In the genomic region with DNA sequence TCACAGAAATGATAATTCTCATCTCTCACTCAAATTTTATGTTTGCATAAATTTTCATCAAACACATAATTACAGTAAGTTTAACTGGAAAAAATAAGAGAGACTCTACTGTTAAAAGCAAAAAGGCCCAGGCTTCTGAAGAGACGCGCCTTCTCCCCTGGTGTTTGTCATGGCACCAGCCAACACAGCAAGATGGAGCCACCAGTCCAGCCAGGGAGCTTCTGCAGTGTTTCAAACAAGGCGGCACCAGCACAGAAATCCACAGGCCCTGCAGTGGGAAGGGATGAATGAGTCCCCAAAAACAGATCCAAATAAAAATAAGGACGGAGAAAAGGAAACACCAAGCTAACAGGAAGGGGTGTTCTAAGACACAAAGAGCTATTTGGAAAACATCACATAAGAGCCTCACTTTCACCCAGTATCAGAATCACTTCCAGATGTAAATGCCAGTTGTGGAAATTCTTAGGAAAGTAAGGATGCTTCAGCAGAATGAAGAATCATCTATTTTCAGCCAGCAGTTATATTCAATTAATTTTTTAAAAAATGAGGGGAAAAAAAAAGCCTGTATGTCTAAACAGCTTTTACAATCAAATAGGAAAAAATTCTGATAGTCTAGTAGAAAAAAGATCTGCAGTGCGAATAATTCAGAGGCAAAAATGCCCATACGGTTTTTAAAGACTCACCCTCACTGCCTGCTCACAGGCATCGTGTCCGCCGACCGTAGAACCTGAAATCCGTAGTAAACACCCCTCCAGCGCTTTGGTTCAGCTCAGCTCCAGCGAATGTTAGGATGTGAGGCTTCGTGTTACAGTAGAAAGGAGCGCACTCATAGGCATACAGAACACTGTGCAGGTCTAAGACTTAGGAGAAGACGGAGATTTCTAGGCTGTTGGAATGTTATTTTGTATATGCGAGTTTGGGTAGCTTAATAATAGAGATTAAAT, we compare ENCODE assay signal across 18 cellular contexts. TPM values are rescaled to one million over a fixed set of nuclear protein-coding genes. Genes with fewer than 3 reads are reported as not detected.
DNase-seq lines count a peak whose midpoint lies in the region; ATAC-seq and TF ChIP-seq lines count a peak whose summit lies in the region.
"Had no signal": no experiment of that assay in that cellular context is flagged by ENCODE, and none has a peak within 500 bp of the region (broad histone marks: within the 10 kb centered on the region; RNA-seq: fewer than 3 reads in every experiment).

No MANE protein-coding gene starts in this region.

- intact Hi-C loops in dorsolateral prefrontal cortex (cut with DNase I), result loop anchor here in 1 of 2 donors (1.0 kb wide), 1 partner anchor 94 kb away; no protein-coding TSS in a partner anchor

- no peak overlapping the region for H3K4me2 ChIP-seq in SK-N-SH

- peaks cover 45 to 70% of the 10 kb centered on the region in 2 experiments for H3K36me3 ChIP-seq in SK-N-SH (replicated peaks in 1 of 2; ENCODE audit: control insufficient read depth in 1 of 2, insufficient read depth in 2 of 2, low read length in 1 of 2)

- peaks cover 17% of the 10 kb centered on the region for H3F3A ChIP-seq in SK-N-SH (replicated peaks; ENCODE audit: insufficient read depth)

- in situ Hi-C loops in KBM-7 (cut with MboI; ENCODE audit: low pct_unique_long_range_greater_than_20kb, low sequenced_read_pairs), result no loop called here

- H3K27ac Mint-ChIP-seq in osteocyte (ENCODE audit: unreplicated experiment), result peak overlapping the region; percentile 20
- H3K27ac Mint-ChIP-seq: activated CD4-positive, alpha-beta memory T cell treated with anti-CD3 and anti-CD28 coated beads for 36 hours had no signal

- POLR2A ChIA-PET in SK-N-SH (lab: Yijun Ruan, JAX), result no interaction called here
- POLR2A ChIA-PET in RWPE1 (lab: Yijun Ruan, JAX; ENCODE audit: low non-redundant PET), result no interaction called here

- peaks cover 9% of the 10 kb centered on the region; the same call in 1 of the 2 replicates for H3K79me2 ChIP-seq in SK-N-SH (ENCODE audit: insufficient read depth)

- 95% methylated on average over 17 of the region's 17 CpGs for WGBS in SK-N-SH (ENCODE audit: low lambda C conversion rate)

- no peaks in the 10 kb centered on the region for H4K20me1 ChIP-seq in SK-N-SH (ENCODE audit: insufficient read depth)

- H3K4me1 Mint-ChIP-seq in osteocyte (ENCODE audit: unreplicated experiment), result peaks cover 16% of the 10 kb centered on the region

- H3K27ac ChIP-seq in SK-N-SH (ENCODE audit: low read depth in 2 of 2, low read length in 1 of 2) (peak overlapping the region in 1 of 2 experiments; percentile 33; a peak in 1 of 4 replicates), RWPE1 (peak overlapping the region; percentile 84), dorsolateral prefrontal cortex (peak overlapping the region in 55 of 59 donors; percentile 1 to 97 (median 89))
- H3K27ac ChIP-seq: C4-2B, left ventricle myocardium inferior, VCaP had no signal

- no peaks in the 10 kb centered on the region for H3K9me3 ChIP-seq in SK-N-SH
- H3K9me3 ChIP-seq: left ventricle myocardium inferior, upper lobe of left lung had no signal

- 0 out of 4 replicates have a peak, but pooled peaks cover 0 to 7% of the 10 kb centered on the region in 2 experiments for H3K4me1 ChIP-seq in SK-N-SH (ENCODE audit: control insufficient read depth in 1 of 2, insufficient read depth in 2 of 2, low read depth in 1 of 2, low read length in 1 of 2)
- H3K4me1 ChIP-seq: upper lobe of left lung had no signal

- CTCF ChIA-PET in SK-N-SH (lab: Yijun Ruan, JAX) (interaction anchor here (0.6 to 1.0 kb wide), 2 partner anchors 10 to 19 kb away, joined by 3 to 5 read pairs; no protein-coding TSS in a partner anchor), RWPE1 (lab: Yijun Ruan, JAX) (interaction anchor here (0.6 kb wide), 1 partner anchor 918 kb away, joined by 4 read pairs; no protein-coding TSS in a partner anchor)

- no peak overlapping the region for H2AFZ ChIP-seq in SK-N-SH (ENCODE audit: low read depth)

- H3K9ac ChIP-seq in SK-N-SH, result no peak overlapping the region

- peaks cover 41% of the 10 kb centered on the region for H3K36me3 Mint-ChIP-seq in osteocyte (ENCODE audit: unreplicated experiment)

- no peak overlapping the region for H3K4me3 Mint-ChIP-seq in osteocyte (ENCODE audit: unreplicated experiment)
- H3K4me3 Mint-ChIP-seq: activated CD4-positive, alpha-beta memory T cell treated with anti-CD3 and anti-CD28 coated beads for 36 hours had no signal

- no peak for DNase-seq in SK-N-SH
- DNase-seq in RWPE1 (ENCODE audit: low spot score), result no peak
- peak in 1 of 10 donors; percentile 49 for DNase-seq in dorsolateral prefrontal cortex
- peak; percentile 57 for DNase-seq in osteocyte (ENCODE audit: extremely low spot score, unreplicated experiment)
- no peak for DNase-seq in A172 (ENCODE audit: low spot score)
- no peak for DNase-seq in KBM-7
- DNase-seq: activated CD4-positive, alpha-beta memory T cell treated with anti-CD3 and anti-CD28 coated beads for 36 hours; DMS79 treated with DMSO at 0.1 percent for 48 hours; effector memory CD4-positive, alpha-beta T cell; foreskin melanocyte; KG1; left ventricle myocardium inferior; NCI-H1092 had no signal

- no peaks in the 10 kb centered on the region for H3K27me3 Mint-ChIP-seq in osteocyte (ENCODE audit: unreplicated experiment)
- H3K27me3 Mint-ChIP-seq: activated CD4-positive, alpha-beta memory T cell treated with anti-CD3 and anti-CD28 coated beads for 36 hours had no signal

- no peak for TF ChIP-seq CTCF in SK-N-SH (IDR thresholded peaks at IDR 0.05)
- TF ChIP-seq CTCF in RWPE1 (conservative IDR thresholded peaks at IDR 0.05; ENCODE audit: low read depth), result no peak
- TF ChIP-seq CTCF in dorsolateral prefrontal cortex (IDR thresholded peaks at IDR 0.05 in 54 of 56, conservative IDR thresholded peaks at IDR 0.05 in 2 of 56; ENCODE audit: low read depth in 1 of 56, partially characterized antibody in 56 of 56), result peak in 35 of 56 donors; percentile 14 to 57 (median 29)
- no peak for TF ChIP-seq CTCF in osteocyte (IDR thresholded peaks at IDR 0.05)

- H3K27me3 ChIP-seq in SK-N-SH (ENCODE audit: insufficient read depth), result no peaks in the 10 kb centered on the region
- H3K27me3 ChIP-seq in dorsolateral prefrontal cortex, result no peaks in the 10 kb centered on the region
- H3K27me3 ChIP-seq: upper lobe of left lung had no signal

- no peak for TF ChIP-seq RAD21 in SK-N-SH (IDR thresholded peaks at IDR 0.05; ENCODE audit: low read length)

- H3K9me3 Mint-ChIP-seq in osteocyte (ENCODE audit: unreplicated experiment), result no peaks in the 10 kb centered on the region
- H3K9me3 Mint-ChIP-seq: activated CD4-positive, alpha-beta memory T cell treated with anti-CD3 and anti-CD28 coated beads for 36 hours had no signal

- TF ChIP-seq EP300 in SK-N-SH (IDR thresholded peaks at IDR 0.05; ENCODE audit: borderline replicate concordance in 1 of 2, low read depth in 1 of 2, low read length in 1 of 2), result no peak

- ATAC-seq in SK-N-SH treated with all-trans-retinoic acid at 6 μM for 48 hours (peak; percentile 37; the same call in 2 of the 3 replicates), GM18517 (IDR thresholded peaks at IDR 0.05; ENCODE audit: unreplicated experiment) (no peak)

- no peaks in the 10 kb centered on the region for H3K9me2 ChIP-seq in SK-N-SH

- H3K4me3 ChIP-seq in SK-N-SH (ENCODE audit: low read depth in 2 of 2, low read length in 1 of 2), result no peak overlapping the region
- H3K4me3 ChIP-seq in dorsolateral prefrontal cortex, result no peak overlapping the region
- H3K4me3 ChIP-seq: left ventricle myocardium inferior, upper lobe of left lung had no signal

TF ChIP-seq in SK-N-SH treated with all-trans-retinoic acid at 6 μM for 48 hours, 23 proteins besides CTCF, POLR2A, EP300 and RAD21 (continues in another document):
- TF ChIP-seq, protein P1, sequence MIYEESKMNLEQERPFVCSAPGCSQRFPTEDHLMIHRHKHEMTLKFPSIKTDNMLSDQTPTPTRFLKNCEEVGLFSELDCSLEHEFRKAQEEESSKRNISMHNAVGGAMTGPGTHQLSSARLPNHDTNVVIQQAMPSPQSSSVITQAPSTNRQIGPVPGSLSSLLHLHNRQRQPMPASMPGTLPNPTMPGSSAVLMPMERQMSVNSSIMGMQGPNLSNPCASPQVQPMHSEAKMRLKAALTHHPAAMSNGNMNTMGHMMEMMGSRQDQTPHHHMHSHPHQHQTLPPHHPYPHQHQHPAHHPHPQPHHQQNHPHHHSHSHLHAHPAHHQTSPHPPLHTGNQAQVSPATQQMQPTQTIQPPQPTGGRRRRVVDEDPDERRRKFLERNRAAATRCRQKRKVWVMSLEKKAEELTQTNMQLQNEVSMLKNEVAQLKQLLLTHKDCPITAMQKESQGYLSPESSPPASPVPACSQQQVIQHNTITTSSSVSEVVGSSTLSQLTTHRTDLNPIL (CRISPR knock-in tag; IDR thresholded peaks at IDR 0.05; ENCODE audit: low read depth), result no peak
- TF ChIP-seq ZC3H10 (CRISPR knock-in tag; IDR thresholded peaks at IDR 0.05) (no peak), ZNF70 (CRISPR knock-in tag; IDR thresholded peaks at IDR 0.05) (no peak), ISL1 (CRISPR knock-in tag; IDR thresholded peaks at IDR 0.05) (no peak), RARB (CRISPR knock-in tag; IDR thresholded peaks at IDR 0.05) (no peak), ZFP30 (CRISPR knock-in tag; IDR thresholded peaks at IDR 0.05) (no peak)

TF ChIP-seq in SK-N-SH, 30 proteins besides CTCF, POLR2A, EP300 and RAD21 (continues in another document):
- TF ChIP-seq, protein P2, sequence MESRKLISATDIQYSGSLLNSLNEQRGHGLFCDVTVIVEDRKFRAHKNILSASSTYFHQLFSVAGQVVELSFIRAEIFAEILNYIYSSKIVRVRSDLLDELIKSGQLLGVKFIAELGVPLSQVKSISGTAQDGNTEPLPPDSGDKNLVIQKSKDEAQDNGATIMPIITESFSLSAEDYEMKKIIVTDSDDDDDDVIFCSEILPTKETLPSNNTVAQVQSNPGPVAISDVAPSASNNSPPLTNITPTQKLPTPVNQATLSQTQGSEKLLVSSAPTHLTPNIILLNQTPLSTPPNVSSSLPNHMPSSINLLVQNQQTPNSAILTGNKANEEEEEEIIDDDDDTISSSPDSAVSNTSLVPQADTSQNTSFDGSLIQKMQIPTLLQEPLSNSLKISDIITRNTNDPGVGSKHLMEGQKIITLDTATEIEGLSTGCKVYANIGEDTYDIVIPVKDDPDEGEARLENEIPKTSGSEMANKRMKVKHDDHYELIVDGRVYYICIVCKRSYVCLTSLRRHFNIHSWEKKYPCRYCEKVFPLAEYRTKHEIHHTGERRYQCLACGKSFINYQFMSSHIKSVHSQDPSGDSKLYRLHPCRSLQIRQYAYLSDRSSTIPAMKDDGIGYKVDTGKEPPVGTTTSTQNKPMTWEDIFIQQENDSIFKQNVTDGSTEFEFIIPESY (IDR thresholded peaks at IDR 0.05; ENCODE audit: borderline replicate concordance, low read depth), result no peak
- TF ChIP-seq NRF1 (IDR thresholded peaks at IDR 0.05; ENCODE audit: low read depth, low read length), result no peak
- TF ChIP-seq FOXJ3 (CRISPR knock-in tag; IDR thresholded peaks at IDR 0.05), result no peak
- TF ChIP-seq RCOR1 (IDR thresholded peaks at IDR 0.05; ENCODE audit: low read length), result no peak
- no peak for TF ChIP-seq GATA2 (CRISPR knock-in tag; IDR thresholded peaks at IDR 0.05)

RNA-seq across cellular contexts. Expression of a gene that starts 25.2 kb away (rescaled TPM):
- 27.9 and 30.3 TPM in 2 replicates for polyA plus RNA-seq in SK-N-SH (2012; rRNA removed)
- polyA plus RNA-seq in SK-N-SH (2012; cell fraction: cytosol; rRNA removed), result 13.5 and 14.0 TPM in 2 replicates
- polyA plus RNA-seq in SK-N-SH (2012; cell fraction: nucleus; rRNA removed), result 155 and 180 TPM in 2 replicates
- total RNA-seq in dorsolateral prefrontal cortex, result 100 to 1,000 TPM in 4 of 120 experiments, 10 to 100 TPM in 116; 42.1 to 121 (median 68.6) TPM
- 48.0 and 51.3 TPM in 2 replicates for total RNA-seq in osteocyte
- 21.9 and 30.1 TPM in 2 replicates for total RNA-seq in A172 (2014; rRNA removed; shearing (Covaris generic))

Comparison
In these comparisons a context has a peak if more than half of its experiments do, and no peak if none do; other contexts are left out.
1. CTCF ChIP-seq: peak in dorsolateral prefrontal cortex (35 of 56); none in SK-N-SH (single experiment), RWPE1 (single experiment) and osteocyte (single experiment).